ENCODE assay signal across 2 cellular contexts in the genomic region with DNA sequence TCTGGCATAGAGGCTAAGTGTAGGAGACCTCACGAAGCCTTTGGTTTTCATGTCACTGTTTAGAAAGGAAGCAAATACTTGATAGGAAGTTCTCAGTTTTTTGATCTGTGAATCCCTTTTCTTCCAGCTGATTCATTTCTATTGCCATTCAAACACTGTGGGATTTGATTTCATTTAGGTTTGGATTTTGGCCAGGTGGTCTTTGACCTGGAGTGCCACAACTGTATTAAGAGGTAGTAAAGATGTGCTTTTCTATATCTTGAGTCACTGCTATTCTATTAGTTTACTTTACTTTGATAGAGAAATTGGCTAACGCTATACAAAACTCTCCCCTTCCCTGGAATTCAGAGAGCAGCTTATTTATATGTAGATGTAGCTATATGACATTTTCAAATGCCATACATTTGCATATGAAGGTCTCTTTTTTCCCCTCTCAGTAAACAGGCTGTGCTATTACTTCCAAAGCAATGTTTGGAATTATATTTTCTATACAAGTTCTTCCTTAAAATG.
TF ChIP-seq lines count a peak whose summit lies in the region.

No MANE protein-coding gene starts in this region.

TF ChIP-seq in GM23338, 12 proteins besides CTCF, POLR2A, EP300 and RAD21:
- TF ChIP-seq NANOG (IDR thresholded peaks at IDR 0.05; ENCODE audit: borderline replicate concordance) = 0 out of 2 replicates have a peak, but pooled peaks have one; percentile 34
- no peak for TF ChIP-seq ZNF331 (CRISPR knock-in tag; IDR thresholded peaks at IDR 0.05; ENCODE audit: low read depth)

TF ChIP-seq in endothelial cell of umbilical vein, 7 proteins besides CTCF, POLR2A, EP300 and RAD21:
- TF ChIP-seq JUN (IDR thresholded peaks at IDR 0.05; ENCODE audit: borderline replicate concordance, insufficient read depth, insufficient read length, low read depth) = no peak
- no peak for TF ChIP-seq EZH2 (IDR thresholded peaks at IDR 0.05; ENCODE audit: borderline replicate concordance, low read depth, low read length, severe bottlenecking)
- TF ChIP-seq GATA2 (IDR thresholded peaks at IDR 0.05; ENCODE audit: insufficient read depth, insufficient read length, low read depth, low read length) = no peak
- TF ChIP-seq, protein P1, sequence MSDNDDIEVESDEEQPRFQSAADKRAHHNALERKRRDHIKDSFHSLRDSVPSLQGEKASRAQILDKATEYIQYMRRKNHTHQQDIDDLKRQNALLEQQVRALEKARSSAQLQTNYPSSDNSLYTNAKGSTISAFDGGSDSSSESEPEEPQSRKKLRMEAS (IDR thresholded peaks at IDR 0.05; ENCODE audit: insufficient read depth, insufficient read length) = no peak
- no peak for TF ChIP-seq MYC (IDR thresholded peaks at IDR 0.05; ENCODE audit: low read depth, low read length)
